ENCODE assay signal across 35 cellular contexts in genomic region chr16:78667675-78668074, GRCh38.
DNase-seq lines count a peak whose midpoint lies in the region; ATAC-seq, FAIRE-seq and TF ChIP-seq lines count a peak whose summit lies in the region.
"Had no signal": no experiment of that assay in that cellular context is flagged by ENCODE, and none has a peak within 500 bp of the region (broad histone marks: within the 10 kb centered on the region; RNA-seq: fewer than 3 reads in every experiment).

No MANE protein-coding gene starts in this region.

- peak overlapping the region; percentile 2 for H3K27ac Mint-ChIP-seq in astrocyte (ENCODE audit: unreplicated experiment)
- H3K27ac Mint-ChIP-seq: B cell; CD4-positive, alpha-beta memory T cell; CD4-positive, alpha-beta T cell; CD8-positive, alpha-beta T cell had no signal

- TF ChIP-seq POLR2A in HepG2 (IDR thresholded peaks at IDR 0.05; ENCODE audit: insufficient read depth in 1 of 2, low read depth in 2 of 2, low read length in 2 of 2), result no peak
- no peak for TF ChIP-seq POLR2A in right lobe of liver (IDR thresholded peaks at IDR 0.05)

- H3K27me3 ChIP-seq in HepG2 (ENCODE audit: control insufficient read depth in 1 of 2, insufficient read depth in 2 of 2, low read length in 2 of 2) (no peaks in the 10 kb centered on the region), right lobe of liver (no peaks in the 10 kb centered on the region), astrocyte (ENCODE audit: insufficient read depth, low read length) (peaks cover 2% of the 10 kb centered on the region), trophoblast cell (ENCODE audit: insufficient read depth, low read length) (no peaks in the 10 kb centered on the region)
- H3K27me3 ChIP-seq: BE2C; BLaER1; BLaER1 treated with 17β-estradiol and CSF1 and Interleukin-3, amounts not matched to agents 10 nM and 100 nM had no signal

- no peak overlapping the region for H4K8ac ChIP-seq in trophoblast cell (ENCODE audit: low read depth, low read length)

- H3K4me2 ChIP-seq in HepG2 (ENCODE audit: low read depth, low read length) (no peak overlapping the region), astrocyte (ENCODE audit: low read length) (no peak overlapping the region), trophoblast cell (ENCODE audit: low read length) (no peak overlapping the region)
- H3K4me2 ChIP-seq: A549; BLaER1; BLaER1 treated with 17β-estradiol and CSF1 and Interleukin-3, amounts not matched to agents 10 nM and 100 nM had no signal

- no peak for DNase-seq in HepG2 (ENCODE audit: low spot score)
- no peak for DNase-seq in right lobe of liver
- no peak for DNase-seq in astrocyte (ENCODE audit: low read depth)
- peak; percentile 7 to 56 for DNase-seq in trophoblast cell
- DNase-seq in NCI-H82 (lab: John Stamatoyannopoulos, UW), result no peak
- DNase-seq: 8988T; ACHN; AML-193; BE2C; C1 segment of cervical spinal cord; Caco-2; Calu3; CD4-positive, alpha-beta memory T cell; CD4-positive, alpha-beta T cell; CD4-positive, CD25-positive, alpha-beta regulatory T cell; CD8-positive, alpha-beta memory T cell; CD8-positive, alpha-beta T cell; COR-L47; DMS 273 treated with DMSO at 0.1 percent for 48 hours; DMS153; DMS53; DMS79; DMS79 treated with DMSO at 0.1 percent for 48 hours; DND-41; EL had no signal

- no TSS peak for BruUV-seq in HepG2 (replicated peaks; lab: Mats Ljungman, UMichigan)

- POLR2A ChIA-PET in HepG2 (lab: Yijun Ruan, JAX), result no interaction called here

- peaks cover 1% of the 10 kb centered on the region for H3K27me3 Mint-ChIP-seq in astrocyte (ENCODE audit: low read depth, unreplicated experiment)
- H3K27me3 Mint-ChIP-seq: B cell; CD4-positive, alpha-beta T cell; CD4-positive, CD25-positive, alpha-beta regulatory T cell; CD8-positive, alpha-beta memory T cell had no signal

- no peak overlapping the region for H3K4me3 ChIP-seq in HepG2 (replicated peaks in 1 of 3; ENCODE audit: insufficient read depth in 1 of 3, low read depth in 2 of 3, low read length in 3 of 3)
- no peak overlapping the region for H3K4me3 ChIP-seq in right lobe of liver
- H3K4me3 ChIP-seq in astrocyte (ENCODE audit: insufficient read depth, low read depth, low read length), result no peak overlapping the region
- H3K4me3 ChIP-seq in trophoblast cell (ENCODE audit: low read depth, low read length), result no peak overlapping the region
- H3K4me3 ChIP-seq: A549; BLaER1; BLaER1 treated with 17β-estradiol and CSF1 and Interleukin-3, amounts not matched to agents 10 nM and 100 nM had no signal

- no peak overlapping the region for H4K12ac ChIP-seq in trophoblast cell (ENCODE audit: low read depth, low read length)

- no peaks in the 10 kb centered on the region for H4K20me1 ChIP-seq in HepG2 (ENCODE audit: insufficient read depth, low read length)
- no peaks in the 10 kb centered on the region for H4K20me1 ChIP-seq in astrocyte (ENCODE audit: insufficient read depth, low read length)
- H4K20me1 ChIP-seq: BLaER1; BLaER1 treated with 17β-estradiol and CSF1 and Interleukin-3, amounts not matched to agents 10 nM and 100 nM had no signal

- no peak for ATAC-seq in HepG2
- ATAC-seq in right lobe of liver, result no peak
- ATAC-seq in GM18868 (IDR thresholded peaks at IDR 0.05; ENCODE audit: unreplicated experiment), result no peak
- ATAC-seq: A549; CD8-positive, alpha-beta T cell had no signal

- peak overlapping the region; percentile 18 for H2BK12ac ChIP-seq in trophoblast cell (ENCODE audit: low read length)

- TF ChIP-seq EP300 in HepG2 (IDR thresholded peaks at IDR 0.05; ENCODE audit: low read depth in 2 of 2, low read length in 2 of 2) (no peak), HepG2 (CRISPR knock-in tag; IDR thresholded peaks at IDR 0.05; ENCODE audit: borderline replicate concordance) (no peak)

- H3K18ac ChIP-seq in trophoblast cell (ENCODE audit: low read length), result no peak overlapping the region

- no peak overlapping the region for H3K14ac ChIP-seq in trophoblast cell (ENCODE audit: low read length)

- no peak overlapping the region for H3K4me3 Mint-ChIP-seq in astrocyte (ENCODE audit: unreplicated experiment)
- H3K4me3 Mint-ChIP-seq: B cell; CD14-positive monocyte; CD4-positive, alpha-beta memory T cell; CD4-positive, alpha-beta T cell; CD4-positive, CD25-positive, alpha-beta regulatory T cell; CD8-positive, alpha-beta memory T cell; CD8-positive, alpha-beta T cell had no signal

- peak overlapping the region; percentile 35 for H4K91ac ChIP-seq in trophoblast cell (ENCODE audit: low read depth, low read length)

- H3K4ac ChIP-seq in trophoblast cell (ENCODE audit: low read depth, low read length), result no peak overlapping the region

- no peaks in the 10 kb centered on the region for H3K9me3 Mint-ChIP-seq in astrocyte (ENCODE audit: unreplicated experiment)
- H3K9me3 Mint-ChIP-seq: CD4-positive, alpha-beta memory T cell; CD4-positive, alpha-beta T cell; CD4-positive, CD25-positive, alpha-beta regulatory T cell; CD8-positive, alpha-beta memory T cell; CD8-positive, alpha-beta T cell had no signal

- H2BK120ac ChIP-seq in trophoblast cell (ENCODE audit: insufficient read depth, low read length, poor library complexity), result no peak overlapping the region

- peaks cover 15% of the 10 kb centered on the region for H3K79me1 ChIP-seq in trophoblast cell (ENCODE audit: low read length)

- H3K4me1 ChIP-seq in HepG2 (ENCODE audit: insufficient read depth, low read length), result no peaks in the 10 kb centered on the region
- H3K4me1 ChIP-seq in right lobe of liver, result no peaks in the 10 kb centered on the region
- no peaks in the 10 kb centered on the region for H3K4me1 ChIP-seq in astrocyte (ENCODE audit: insufficient read depth, low read length)
- H3K4me1 ChIP-seq in trophoblast cell (ENCODE audit: control insufficient read depth in 1 of 2, insufficient read depth in 2 of 2, low read length in 2 of 2), result peaks cover 3 to 7% of the 10 kb centered on the region in 2 experiments
- H3K4me1 ChIP-seq: A549; BE2C; BLaER1; BLaER1 treated with 17β-estradiol and CSF1 and Interleukin-3, amounts not matched to agents 10 nM and 100 nM had no signal

- CTCF ChIA-PET in HepG2 (lab: Yijun Ruan, JAX; ENCODE audit: low intra/inter-chr PET ratio, low total read pairs), result no interaction called here

- no peaks in the 10 kb centered on the region for H3K36me3 Mint-ChIP-seq in astrocyte (ENCODE audit: low read depth, unreplicated experiment)
- H3K36me3 Mint-ChIP-seq: CD14-positive monocyte; CD4-positive, alpha-beta memory T cell; CD4-positive, CD25-positive, alpha-beta regulatory T cell; CD8-positive, alpha-beta T cell had no signal

- H3K79me2 ChIP-seq in HepG2 (ENCODE audit: insufficient read depth, low read length) (no peaks in the 10 kb centered on the region), astrocyte (ENCODE audit: insufficient read depth, low read length) (no peaks in the 10 kb centered on the region), trophoblast cell (ENCODE audit: control insufficient read depth, insufficient read depth, low read length, poor library complexity) (no peaks in the 10 kb centered on the region)

- peak overlapping the region; percentile 30 for H2AK5ac ChIP-seq in trophoblast cell (ENCODE audit: low read length)

- H2BK5ac ChIP-seq in trophoblast cell (ENCODE audit: low read depth, low read length, poor library complexity), result no peak overlapping the region

- intact Hi-C loops in HepG2 (cut with micrococcal nuclease; ENCODE audit: unreplicated experiment) (no loop called here), right lobe of liver (cut with DNase I) (no loop called here)

- in situ Hi-C loops in HepG2 (cut with HindIII; ENCODE audit: extremely low pct_ligation_motif_present, low pct_unique_long_range_greater_than_20kb), result no loop called here

- WGBS in HepG2 (ENCODE audit: low lambda C conversion rate), result 91% methylated on average over 5 of the region's 5 CpGs
- 95% methylated on average over 5 of the region's 5 CpGs for WGBS in right lobe of liver (ENCODE audit: insufficient coverage, low coverage, low lambda C conversion rate, missing lambda C conversion rate)
- no CpG with 5 or more reads among the region's 5 CpGs for WGBS in trophoblast cell (ENCODE audit: extremely low coverage, insufficient coverage, insufficient read length)

- no peak overlapping the region for H3K9ac ChIP-seq in HepG2 (ENCODE audit: insufficient read depth, low read depth, low read length)
- H3K9ac ChIP-seq in astrocyte (ENCODE audit: low read length), result no peak overlapping the region
- no peak overlapping the region for H3K9ac ChIP-seq in trophoblast cell (ENCODE audit: low read length)
- H3K9ac ChIP-seq: BLaER1; BLaER1 treated with 17β-estradiol and CSF1 and Interleukin-3, amounts not matched to agents 10 nM and 100 nM had no signal

- no peaks in the 10 kb centered on the region for H3K36me3 ChIP-seq in HepG2 (replicated peaks in 1 of 2; ENCODE audit: control insufficient read depth in 1 of 2, insufficient read depth in 2 of 2, low read length in 2 of 2)
- no peaks in the 10 kb centered on the region for H3K36me3 ChIP-seq in right lobe of liver
- H3K36me3 ChIP-seq in astrocyte (ENCODE audit: insufficient read depth, low read length), result no peaks in the 10 kb centered on the region
- H3K36me3 ChIP-seq in trophoblast cell (ENCODE audit: control insufficient read depth in 1 of 2, insufficient read depth in 2 of 2, low read length in 2 of 2), result peaks cover 0 to 2% of the 10 kb centered on the region in 2 experiments
- H3K36me3 ChIP-seq: BE2C; BLaER1; BLaER1 treated with 17β-estradiol and CSF1 and Interleukin-3, amounts not matched to agents 10 nM and 100 nM had no signal

- TF ChIP-seq CTCF in HepG2 (CRISPR knock-in tag; IDR thresholded peaks at IDR 0.05) (no peak), right lobe of liver (IDR thresholded peaks at IDR 0.05) (no peak), astrocyte (IDR thresholded peaks at IDR 0.05; ENCODE audit: insufficient read depth, low read depth, low read length) (no peak)

- H2AFZ ChIP-seq in HepG2 (ENCODE audit: low read length) (no peak overlapping the region), astrocyte (ENCODE audit: low read depth, low read length) (no peak overlapping the region), trophoblast cell (ENCODE audit: insufficient read depth, low read length, poor library complexity) (no peak overlapping the region)

- H3K27ac ChIP-seq in HepG2 (ENCODE audit: extremely low read length, insufficient read depth, low read length), result no peak overlapping the region
- H3K27ac ChIP-seq in right lobe of liver, result no peak overlapping the region
- H3K27ac ChIP-seq in astrocyte (ENCODE audit: low read depth, low read length), result no peak overlapping the region
- H3K27ac ChIP-seq in trophoblast cell (ENCODE audit: low read depth, low read length), result no peak overlapping the region
- H3K27ac ChIP-seq: 22Rv1; A549; BLaER1; BLaER1 treated with 17β-estradiol and CSF1 and Interleukin-3, amounts not matched to agents 10 nM and 100 nM; C4-2B had no signal

- FAIRE-seq in HepG2 (lab: Jason Lieb, UNC), result no peak
- FAIRE-seq in astrocyte (lab: Jason Lieb, UNC), result no peak
- FAIRE-seq: A204.1, A549, D721Med had no signal

- no peak overlapping the region for H3K23ac ChIP-seq in trophoblast cell (ENCODE audit: low read length)

- H3K9me3 ChIP-seq in HepG2 (ENCODE audit: low read length) (no peaks in the 10 kb centered on the region), right lobe of liver (no peaks in the 10 kb centered on the region), astrocyte (ENCODE audit: insufficient read depth, low read depth, low read length) (no peaks in the 10 kb centered on the region), trophoblast cell (ENCODE audit: insufficient read depth, low read depth, low read length) (no peaks in the 10 kb centered on the region)
- H3K9me3 ChIP-seq: A549; BLaER1; BLaER1 treated with 17β-estradiol and CSF1 and Interleukin-3, amounts not matched to agents 10 nM and 100 nM; Caco-2 had no signal

- H3K4me1 Mint-ChIP-seq in astrocyte (ENCODE audit: low read depth, unreplicated experiment), result no peaks in the 10 kb centered on the region
- H3K4me1 Mint-ChIP-seq: B cell; CD14-positive monocyte; CD4-positive, alpha-beta memory T cell; CD8-positive, alpha-beta memory T cell had no signal

- no peak for TF ChIP-seq RAD21 in HepG2 (CRISPR knock-in tag; IDR thresholded peaks at IDR 0.05)

Comparison
In these comparisons a context has a peak if more than half of its experiments do, and no peak if none do; other contexts are left out.
1. DNase-seq: peak in trophoblast cell (2 of 2); none in HepG2 (single experiment), right lobe of liver (0 of 3), astrocyte (single experiment) and NCI-H82 (single experiment).